Comparison of ENCODE assay signal across 9 cellular contexts in the genomic region with DNA sequence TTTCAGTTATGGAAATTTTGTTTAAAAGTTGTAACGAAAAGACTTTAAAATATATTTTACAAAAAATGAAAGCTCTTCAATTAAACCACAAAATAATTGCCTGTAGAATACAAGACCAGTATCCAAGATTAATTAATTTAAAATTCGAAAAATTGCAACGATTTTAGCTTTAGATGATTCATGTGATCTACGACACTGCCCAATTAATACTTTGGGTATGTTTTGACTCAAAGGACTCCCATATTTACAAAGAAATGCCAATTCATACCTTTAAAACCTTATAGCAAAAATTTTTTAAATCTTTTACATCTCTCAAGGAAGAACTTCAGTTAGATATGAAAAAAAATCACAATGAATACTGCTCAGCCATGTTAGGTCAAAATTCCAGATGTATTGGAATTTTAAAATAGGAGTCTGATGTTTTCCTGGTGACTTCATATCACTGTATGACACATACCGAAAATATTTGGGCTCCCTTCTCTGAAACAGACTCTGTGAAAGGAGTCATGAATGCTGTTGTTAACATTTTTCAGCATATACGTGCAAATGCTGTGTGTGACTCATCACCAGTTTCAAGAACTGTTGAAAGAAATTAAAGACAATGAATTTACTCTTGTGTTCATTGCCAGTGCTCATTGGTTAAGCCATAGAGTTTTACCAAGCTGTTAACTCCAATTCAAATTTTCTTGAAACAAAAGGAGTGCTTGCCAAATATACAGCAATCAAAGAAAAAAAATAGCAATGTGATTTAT. TPM values are rescaled to one million over a fixed set of nuclear protein-coding genes. Genes with fewer than 3 reads are reported as not detected.
DNase-seq lines count a peak whose midpoint lies in the region; ATAC-seq and TF ChIP-seq lines count a peak whose summit lies in the region.
"Had no signal": no experiment of that assay in that cellular context is flagged by ENCODE, and none has a peak within 500 bp of the region (broad histone marks: within the 10 kb centered on the region; RNA-seq: fewer than 3 reads in every experiment).

No MANE protein-coding gene starts in this region.

- peaks cover 15% of the 10 kb centered on the region for H3K4me1 Mint-ChIP-seq in activated T-helper 17 cell treated with anti-CD3 and anti-CD28 coated beads, Interleukin-2, amount 50 U/mL, for 72 hours

- no peak for TF ChIP-seq CTCF in kidney epithelial cell (IDR thresholded peaks at IDR 0.05; ENCODE audit: insufficient read depth, low read length, poor library complexity, severe bottlenecking)

- no peaks in the 10 kb centered on the region for H3K27me3 Mint-ChIP-seq in activated T-helper 17 cell treated with anti-CD3 and anti-CD28 coated beads, Interleukin-2, amount 50 U/mL, for 72 hours
- H3K27me3 Mint-ChIP-seq: B cell had no signal

- peak overlapping the region; percentile 90 for H3K27ac Mint-ChIP-seq in activated T-helper 17 cell treated with anti-CD3 and anti-CD28 coated beads, Interleukin-2, amount 50 U/mL, for 72 hours

- peak; percentile 88 for ATAC-seq in HG03469 (IDR thresholded peaks at IDR 0.05; ENCODE audit: unreplicated experiment)
- peak; percentile 77 for ATAC-seq in activated T-helper 17 cell treated with anti-CD3 and anti-CD28 coated beads, Interleukin-2, amount 50 U/mL, for 72 hours (replicated peaks)
- ATAC-seq in HG02763 (IDR thresholded peaks at IDR 0.05; ENCODE audit: unreplicated experiment), result no peak

- H3K36me3 Mint-ChIP-seq in activated T-helper 17 cell treated with anti-CD3 and anti-CD28 coated beads, Interleukin-2, amount 50 U/mL, for 72 hours (ENCODE audit: low read depth), result no peaks in the 10 kb centered on the region

- peak overlapping the region; percentile 63 for H3K4me3 Mint-ChIP-seq in activated T-helper 17 cell treated with anti-CD3 and anti-CD28 coated beads, Interleukin-2, amount 50 U/mL, for 72 hours
- H3K4me3 Mint-ChIP-seq: B cell had no signal

- H3K4me3 ChIP-seq in kidney epithelial cell (ENCODE audit: low read depth, low read length), result no peak overlapping the region

- no peaks in the 10 kb centered on the region for H3K36me3 ChIP-seq in kidney epithelial cell (ENCODE audit: control insufficient read depth, insufficient read depth, low read length)

- peak; percentile 20 to 56 for DNase-seq in NOMO-1 (lab: John Stamatoyannopoulos, UW; ENCODE audit: unreplicated experiment in 2 of 2)
- no peak for DNase-seq in NOMO-1 treated with dmso at 0.1 percent for 144 hours (lab: John Stamatoyannopoulos, UW; ENCODE audit: unreplicated experiment)
- DNase-seq in kidney epithelial cell (ENCODE audit: low read depth), result peak; percentile 90
- no peak for DNase-seq in NK-92 treated with Interleukin-12 subunit alpha and Interleukin-12 subunit beta, amount 100 ng/mL, for 24 hours (lab: John Stamatoyannopoulos, UW)
- DNase-seq in NCI-H146 (lab: John Stamatoyannopoulos, UW), result no peak

- peaks cover 5% of the 10 kb centered on the region for H3K9me3 Mint-ChIP-seq in activated T-helper 17 cell treated with anti-CD3 and anti-CD28 coated beads, Interleukin-2, amount 50 U/mL, for 72 hours

- no peaks in the 10 kb centered on the region for H3K27me3 ChIP-seq in kidney epithelial cell (ENCODE audit: control insufficient read depth, insufficient read depth, low read length)

RNA-seq across cellular contexts. Expression of a gene that starts 13.8 kb away (rescaled TPM):
- 100 to 1,000 TPM; 102 to 109 TPM for total RNA-seq in activated T-helper 17 cell treated with anti-CD3 and anti-CD28 coated beads, Interleukin-2, amount 50 U/mL, for 72 hours
- 129 and 142 TPM in 2 replicates for total RNA-seq in kidney epithelial cell

Comparison
In these comparisons a context has a peak if more than half of its experiments do, and no peak if none do; other contexts are left out.
1. DNase-seq: peak in NOMO-1 (2 of 2) and kidney epithelial cell (single experiment); none in NOMO-1 treated with dmso at 0.1 percent for 144 hours (single experiment), NK-92 treated with Interleukin-12 subunit alpha and Interleukin-12 subunit beta, amount 100 ng/mL, for 24 hours (single experiment) and NCI-H146 (single experiment).